ENCODE assay signal across 1 cellular context in genomic region chr16:57462209-57462977, GRCh38.
TF ChIP-seq lines count a peak whose summit lies in the region.

POLR2C (plus strand) TSS chr16:57462679; CDS start chr16:57462725, 46 bp downstream.

TF ChIP-seq in K562, 482 proteins besides CTCF, POLR2A, EP300 and RAD21 (continued from another document and continues in another):
- TF ChIP-seq ZNF318 (IDR thresholded peaks at IDR 0.05; ENCODE audit: borderline replicate concordance in 1 of 2, low read depth in 1 of 2) (no peak), ATF1 (CRISPR knock-in tag; IDR thresholded peaks at IDR 0.05) (no peak), ATF1 (tag; IDR thresholded peaks at IDR 0.05) (peak; percentile 84), ARID4B (CRISPR knock-in tag; IDR thresholded peaks at IDR 0.05) (0 out of 2 replicates have a peak, but pooled peaks have one; percentile 37), ZNF133 (CRISPR knock-in tag; IDR thresholded peaks at IDR 0.05) (no peak), SP1 (CRISPR knock-in tag; IDR thresholded peaks at IDR 0.05) (no peak), ZNF695 (CRISPR knock-in tag; IDR thresholded peaks at IDR 0.05) (no peak), CHD7 (IDR thresholded peaks at IDR 0.05; ENCODE audit: low read depth, low read length) (no peak), HDGF (IDR thresholded peaks at IDR 0.05) (no peak), NBN (IDR thresholded peaks at IDR 0.05; ENCODE audit: low read depth) (peak; percentile 89), RBM15 (IDR thresholded peaks at IDR 0.05; ENCODE audit: insufficient read depth, low read length) (no peak), ZNF175 (CRISPR knock-in tag; IDR thresholded peaks at IDR 0.05; ENCODE audit: low read depth) (no peak), ZBTB5 (IDR thresholded peaks at IDR 0.05) (no peak), ELF4 (CRISPR knock-in tag; IDR thresholded peaks at IDR 0.05) (no peak), MEF2D (tag; conservative IDR thresholded peaks at IDR 0.05; ENCODE audit: low read depth) (no peak), ZSCAN29 (IDR thresholded peaks at IDR 0.05) (no peak), TAF15 (IDR thresholded peaks at IDR 0.05; ENCODE audit: low read depth, low read length) (no peak), ZNF584 (CRISPR knock-in tag; IDR thresholded peaks at IDR 0.05; ENCODE audit: low read depth) (no peak), ZNF174 (CRISPR knock-in tag; IDR thresholded peaks at IDR 0.05) (no peak), ZNF830 (CRISPR knock-in tag; IDR thresholded peaks at IDR 0.05) (no peak), ZNF280A (IDR thresholded peaks at IDR 0.05; ENCODE audit: low read depth, partially characterized antibody) (no peak), MAFF (IDR thresholded peaks at IDR 0.05; ENCODE audit: low read length) (no peak), ZBTB43 (CRISPR knock-in tag; IDR thresholded peaks at IDR 0.05) (no peak), HOXB6 (CRISPR knock-in tag; IDR thresholded peaks at IDR 0.05; ENCODE audit: borderline replicate concordance) (no peak)
